Comparison of ENCODE assay signal across 18 cellular contexts in genomic region chr6:108594640-108595039, GRCh38. TPM values are rescaled to one million over a fixed set of nuclear protein-coding genes. Genes with fewer than 3 reads are reported as not detected.
A peak's percentile ranks its signal among the peaks of the same experiment; 100 is the strongest.
DNase-seq lines count a peak whose midpoint lies in the region; ATAC-seq and TF ChIP-seq lines count a peak whose summit lies in the region.
"Had no signal": no experiment of that assay in that cellular context is flagged by ENCODE, and none has a peak within 500 bp of the region (broad histone marks: within the 10 kb centered on the region; RNA-seq: fewer than 3 reads in every experiment).

No MANE protein-coding gene starts in this region.

- no peaks in the 10 kb centered on the region for H3K79me1 ChIP-seq in neuronal stem cell (ENCODE audit: low read depth, low read length)

- ATAC-seq in naive B cell (ENCODE audit: low read depth in 2 of 2), result no peak
- ATAC-seq: activated CD4-positive, alpha-beta T cell treated with anti-CD3 and anti-CD28 coated beads for 36 hours; activated T-cell treated with anti-CD3 and anti-CD28 coated beads, Interleukin-2, amount 50 U/mL, for 4 hours; Panc1 had no signal

- H3K14ac ChIP-seq in neuronal stem cell (ENCODE audit: low read length), result no peak overlapping the region

- intact Hi-C loops in esophagus muscularis mucosa (cut with DNase I), result loop anchor here (5.0 kb wide), 1 partner anchor 58 kb away; no protein-coding TSS in a partner anchor

- no peak overlapping the region for H2BK15ac ChIP-seq in neuronal stem cell (ENCODE audit: low read length)

- H3K9me3 Mint-ChIP-seq in naive B cell, result no peaks in the 10 kb centered on the region
- H3K9me3 Mint-ChIP-seq: activated T-cell treated with anti-CD3 and anti-CD28 coated beads, Interleukin-2, amount 50 U/mL, for 4 hours had no signal

- H3K27me3 Mint-ChIP-seq in naive B cell, result no peaks in the 10 kb centered on the region
- H3K27me3 Mint-ChIP-seq: activated CD4-positive, alpha-beta T cell treated with anti-CD3 and anti-CD28 coated beads for 36 hours had no signal

- no peak overlapping the region for H2BK5ac ChIP-seq in neuronal stem cell (ENCODE audit: low read length)

- H3K27ac Mint-ChIP-seq in naive B cell, result peak overlapping the region in 4 of 6 donors; percentile 11 to 95 (median 78)
- H3K27ac Mint-ChIP-seq: activated CD4-positive, alpha-beta T cell treated with anti-CD3 and anti-CD28 coated beads for 36 hours had no signal

- no peak overlapping the region for H3K4me2 ChIP-seq in neuronal stem cell (ENCODE audit: insufficient read depth, low read length, poor library complexity, severe bottlenecking)

- no peak for TF ChIP-seq POLR2A in esophagus muscularis mucosa (IDR thresholded peaks at IDR 0.05; ENCODE audit: low read depth)

- no peak overlapping the region for H3K9ac ChIP-seq in neuronal stem cell (ENCODE audit: low read depth, low read length, poor library complexity)

- no peak overlapping the region for H2BK12ac ChIP-seq in neuronal stem cell (ENCODE audit: low read length)

- no peak for TF ChIP-seq CTCF in esophagus muscularis mucosa (IDR thresholded peaks at IDR 0.05)

- H2BK120ac ChIP-seq in neuronal stem cell (ENCODE audit: low read depth, low read length), result no peak overlapping the region

- H3K36me3 ChIP-seq in esophagus muscularis mucosa, result no peaks in the 10 kb centered on the region
- no peaks in the 10 kb centered on the region for H3K36me3 ChIP-seq in neuronal stem cell (replicated peaks in 1 of 2; ENCODE audit: control insufficient read depth in 2 of 2, insufficient read depth in 2 of 2, low read length in 2 of 2)
- H3K36me3 ChIP-seq: HAP-1 had no signal

- H4K91ac ChIP-seq in neuronal stem cell (ENCODE audit: low read depth, low read length, poor library complexity), result no peak overlapping the region

- H3K4ac ChIP-seq in neuronal stem cell (ENCODE audit: low read length), result no peak overlapping the region

- no peak overlapping the region for H2AK5ac ChIP-seq in neuronal stem cell (ENCODE audit: low read depth, low read length)

- DNase-seq in DMS 273 (lab: John Stamatoyannopoulos, UW; ENCODE audit: unreplicated experiment), result peak; percentile 14
- no peak for DNase-seq in DMS 273 treated with DMSO at 0.1 percent for 48 hours (lab: John Stamatoyannopoulos, UW)
- no peak for DNase-seq in esophagus muscularis mucosa (ENCODE audit: extremely low spot score)
- no peak for DNase-seq in naive B cell
- DNase-seq in ureter (ENCODE audit: low spot score), result peak; percentile 56
- DNase-seq in NCI-H526 treated with DMSO at 0.1 percent for 48 hours (lab: John Stamatoyannopoulos, UW), result no peak
- DNase-seq in CD1c-positive myeloid dendritic cell (ENCODE audit: extremely low spot score), result no peak
- DNase-seq in neuronal stem cell (ENCODE audit: low spot score), result no peak
- DNase-seq: activated CD4-positive, alpha-beta T cell treated with anti-CD3 and anti-CD28 coated beads for 36 hours; activated T-cell treated with anti-CD3 and anti-CD28 coated beads, Interleukin-2, amount 50 U/mL, for 4 hours; effector CD8-positive, alpha-beta T cell; GF-D8; MV-4-11; NCI-H2171; posterior cingulate gyrus had no signal

- 72% methylated on average over 4 of the region's 4 CpGs for WGBS in esophagus muscularis mucosa
- WGBS in neuronal stem cell (ENCODE audit: extremely low coverage in 2 of 2, insufficient read length in 2 of 2, insufficient replicate concordance in 1 of 2), 2 donors, result no CpG with 5 or more reads among the region's 4 CpGs

- TF ChIP-seq EP300 in esophagus muscularis mucosa (IDR thresholded peaks at IDR 0.05), result no peak

- H3K9me3 ChIP-seq in esophagus muscularis mucosa (no peaks in the 10 kb centered on the region), neuronal stem cell (replicated peaks in 1 of 2; ENCODE audit: control insufficient read depth in 2 of 2, insufficient read depth in 1 of 2, low read depth in 1 of 2, low read length in 2 of 2) (no peaks in the 10 kb centered on the region)
- H3K9me3 ChIP-seq: HAP-1 had no signal

- peaks cover 55 to 70% (median 59%) of the 10 kb centered on the region in 3 donors for H3K4me1 Mint-ChIP-seq in naive B cell

- H3K36me3 Mint-ChIP-seq in naive B cell, result no peaks in the 10 kb centered on the region

- H3K18ac ChIP-seq in neuronal stem cell (ENCODE audit: low read length), result no peak overlapping the region

- peaks cover 97 to 100% (median 100%) of the 10 kb centered on the region in 4 donors for H3K4me1 ChIP-seq in esophagus muscularis mucosa
- H3K4me1 ChIP-seq in neuronal stem cell (ENCODE audit: control insufficient read depth in 2 of 2, insufficient read depth in 1 of 2, low read depth in 1 of 2, low read length in 2 of 2), result peaks cover 5 to 10% of the 10 kb centered on the region in 2 donors

- H3K4me3 Mint-ChIP-seq in naive B cell, result peak overlapping the region in 2 of 8 donors; percentile 35 to 65
- H3K4me3 Mint-ChIP-seq: activated CD4-positive, alpha-beta T cell treated with anti-CD3 and anti-CD28 coated beads for 36 hours; activated T-cell treated with anti-CD3 and anti-CD28 coated beads, Interleukin-2, amount 50 U/mL, for 4 hours had no signal

- no peak overlapping the region for H2AFZ ChIP-seq in neuronal stem cell (ENCODE audit: low read length)

- H3K27ac ChIP-seq in esophagus muscularis mucosa (replicated peaks in 1 of 4) (peak overlapping the region; percentile 84 to 89 (median 86)), neuronal stem cell (replicated peaks; ENCODE audit: low read length) (no peak overlapping the region)
- H3K27ac ChIP-seq: 22Rv1 had no signal

- no peak overlapping the region for H3K4me3 ChIP-seq in esophagus muscularis mucosa
- no peak overlapping the region for H3K4me3 ChIP-seq in neuronal stem cell (ENCODE audit: low read length in 2 of 2)
- H3K4me3 ChIP-seq: HAP-1 had no signal

- no peak overlapping the region for H4K8ac ChIP-seq in neuronal stem cell (ENCODE audit: low read depth, low read length)

- H3K27me3 ChIP-seq in esophagus muscularis mucosa (no peaks in the 10 kb centered on the region), neuronal stem cell (ENCODE audit: control insufficient read depth in 3 of 3, insufficient read depth in 3 of 3, low read depth in 1 of 3, low read length in 3 of 3) (no peaks in the 10 kb centered on the region)

- H3K23ac ChIP-seq in neuronal stem cell (ENCODE audit: low read depth, low read length, poor library complexity), result no peak overlapping the region

RNA-seq across cellular contexts. Expression of gene FOXO3, which starts 33.9 kb away (rescaled TPM):
- total RNA-seq in esophagus muscularis mucosa (100 to 1,000 TPM in 3 of 4 donors, 10 to 100 TPM in 1; 92.2 to 154 (median 122) TPM), ureter (66.7 TPM)
- 10 to 100 TPM in 5 of 6 donors, 1 to 10 TPM in 1; 9.9 to 25.6 (median 13.6) TPM for polyA plus RNA-seq in naive B cell (ENCODE audit: low read depth in 6 of 6)
- polyA plus RNA-seq in neuronal stem cell (2013, experiment 1 of 2), result 15.5 TPM
- 16.5 TPM for polyA plus RNA-seq in neuronal stem cell (2013, experiment 2 of 2)

Comparison
In these comparisons a context has a peak if more than half of its experiments do, and no peak if none do; other contexts are left out.
1. DNase-seq: peak in DMS 273 (single experiment) and ureter (single experiment); none in DMS 273 treated with DMSO at 0.1 percent for 48 hours (single experiment), esophagus muscularis mucosa (single experiment), naive B cell (single experiment), NCI-H526 treated with DMSO at 0.1 percent for 48 hours (single experiment), CD1c-positive myeloid dendritic cell (single experiment) and neuronal stem cell (single experiment).